Comparison of ENCODE assay signal across 9 cellular contexts in genomic region chr7:120725376-120726039, GRCh38.
DNase-seq lines count a peak whose midpoint lies in the region; ATAC-seq, FAIRE-seq and TF ChIP-seq lines count a peak whose summit lies in the region.
"Had no signal": no experiment of that assay in that cellular context is flagged by ENCODE, and none has a peak within 500 bp of the region (broad histone marks: within the 10 kb centered on the region; RNA-seq: fewer than 3 reads in every experiment).

No MANE protein-coding gene starts in this region.

- CTCF ChIA-PET in AG04449 (lab: Yijun Ruan, JAX) = interaction anchor here (0.6 to 2.5 kb wide), 12 partner anchors 9 to 791 kb away, joined by 3 to 8 read pairs (median 4); no protein-coding TSS in a partner anchor
- CTCF ChIA-PET in K562 (lab: Yijun Ruan, JAX; ENCODE audit: low intra/inter-chr PET ratio) = interaction anchor here (0.6 to 0.7 kb wide), 3 partner anchors 14 to 123 kb away, joined by 3 to 4 read pairs (median 3); no protein-coding TSS in a partner anchor

- ATAC-seq in K562 (peak; percentile 78), lower lobe of right lung (no peak), HG03196 (IDR thresholded peaks at IDR 0.05; ENCODE audit: unreplicated experiment) (no peak), HG02884 (IDR thresholded peaks at IDR 0.05; ENCODE audit: unreplicated experiment) (no peak)

- H3K9me3 ChIP-seq in K562 (replicated peaks; ENCODE audit: control insufficient read depth, insufficient read depth, low read depth, low read length) (no peaks in the 10 kb centered on the region), lower lobe of right lung (no peaks in the 10 kb centered on the region)

- in situ Hi-C loops in K562 (cut with MboI) = no loop called here

- peak; percentile 29 for TF ChIP-seq CTCF in AG04449 (IDR thresholded peaks at IDR 0.05; ENCODE audit: insufficient read depth, low read length, missing control alignments)
- TF ChIP-seq CTCF in GM20000 (IDR thresholded peaks at IDR 0.05; ENCODE audit: extremely low read depth, missing control alignments) = peak; percentile 23
- peak; percentile 49 to 86 (median 71); a peak in 5 of 6 replicates for TF ChIP-seq CTCF in K562 (IDR thresholded peaks at IDR 0.05 in 2 of 3, conservative IDR thresholded peaks at IDR 0.05 in 1 of 3; ENCODE audit: insufficient read depth in 2 of 3, low read depth in 1 of 3, low read length in 3 of 3)
- TF ChIP-seq CTCF in lower lobe of right lung (IDR thresholded peaks at IDR 0.05) = peak; percentile 62

- peak; percentile 69 to 84 for TF ChIP-seq RAD21 in K562 (CRISPR knock-in tag; conservative IDR thresholded peaks at IDR 0.05 in 1 of 2, IDR thresholded peaks at IDR 0.05 in 1 of 2)

- H3K4me3 ChIP-seq in AG04449 (ENCODE audit: low read depth, low read length) = no peak overlapping the region
- no peak overlapping the region for H3K4me3 ChIP-seq in K562
- no peak overlapping the region for H3K4me3 ChIP-seq in lower lobe of right lung

- peak; percentile 88 for FAIRE-seq in K562 (lab: Jason Lieb, UNC)
- FAIRE-seq: colon had no signal

- H3K27ac ChIP-seq in K562 (ENCODE audit: extremely low read depth, low read depth, low read length) (no peak overlapping the region), lower lobe of right lung (no peak overlapping the region)

- no peaks in the 10 kb centered on the region for H3K4me1 ChIP-seq in K562 (replicated peaks in 1 of 2; ENCODE audit: control insufficient read depth in 2 of 2, insufficient read depth in 2 of 2, low read length in 2 of 2)
- peaks cover 7% of the 10 kb centered on the region for H3K4me1 ChIP-seq in lower lobe of right lung

- POLR2A ChIA-PET in AG04449 (lab: Yijun Ruan, JAX) = no interaction called here
- POLR2A ChIA-PET in K562 (lab: Yijun Ruan, JAX) = interaction anchor here (0.7 kb wide), 1 partner anchor 30 kb away, joined by 3 read pairs; no protein-coding TSS in a partner anchor

- H3K4me2 ChIP-seq in K562 (ENCODE audit: insufficient read depth, low read length) = no peak overlapping the region

- no peaks in the 10 kb centered on the region for H4K20me1 ChIP-seq in K562 (replicated peaks; ENCODE audit: control insufficient read depth, insufficient read depth, low read length)

- no peaks in the 10 kb centered on the region for H3K27me3 ChIP-seq in K562 (ENCODE audit: control insufficient read depth in 2 of 2, insufficient read depth in 2 of 2, low read length in 2 of 2)
- no peaks in the 10 kb centered on the region for H3K27me3 ChIP-seq in lower lobe of right lung (ENCODE audit: low read depth)

- under 1% methylated on average over 10 of the region's 10 CpGs for WGBS in K562 (ENCODE audit: insufficient coverage, low coverage, missing lambda C conversion rate)

- no peak overlapping the region for H3K9ac ChIP-seq in K562 (ENCODE audit: insufficient read depth in 1 of 2, low read depth in 2 of 2, low read length in 2 of 2)

- no peaks in the 10 kb centered on the region for H3K9me1 ChIP-seq in K562 (ENCODE audit: control insufficient read depth, insufficient read depth, low read length)

- H3K79me2 ChIP-seq in K562 (ENCODE audit: control insufficient read depth, insufficient read depth, low read length) = no peaks in the 10 kb centered on the region

- intact Hi-C loops in K562 (cut with micrococcal nuclease) (loop anchor here (1.0 to 10.0 kb wide), 2 partner anchors 451 to 1455 kb away; partner anchors contain the start of gene KCND2), lower lobe of right lung (cut with DNase I) (no loop called here)

- peak; percentile 9 for DNase-seq in AG04449 (ENCODE audit: low read depth, low spot score)
- peak; percentile 27 for DNase-seq in GM20000 (ENCODE audit: low spot score)
- peak; percentile 77 for DNase-seq in NCI-H2227 treated with DMSO at 0.1 percent for 48 hours (lab: John Stamatoyannopoulos, UW)
- DNase-seq in K562 (ENCODE audit: extremely low read depth in 1 of 4, low spot score in 3 of 4) = peak; percentile 35 to 58 (median 42)
- DNase-seq in lower lobe of right lung = no peak
- DNase-seq in activated CD8-positive, alpha-beta memory T cell treated with anti-CD3 and anti-CD28 coated beads, Interleukin-2, amount 50 U/mL, for 48 hours = no peak

- H3K36me3 ChIP-seq in K562 (ENCODE audit: control insufficient read depth, insufficient read depth, low read length) (no peaks in the 10 kb centered on the region), lower lobe of right lung (no peaks in the 10 kb centered on the region)

- BruUV-seq in K562 (replicated peaks; lab: Mats Ljungman, UMichigan) = no TSS peak

- no peak for TF ChIP-seq POLR2A in K562 (conservative IDR thresholded peaks at IDR 0.05)

- TF ChIP-seq EP300 in K562 (IDR thresholded peaks at IDR 0.05; ENCODE audit: low read length) = no peak

- no peak overlapping the region for H2AFZ ChIP-seq in K562 (ENCODE audit: low read depth, low read length)

TF ChIP-seq in K562, 482 proteins besides CTCF, POLR2A, EP300 and RAD21 (continues in another document):
- TF ChIP-seq RNF2 (IDR thresholded peaks at IDR 0.05) = no peak
- peak; percentile 61 for TF ChIP-seq RBM25 (IDR thresholded peaks at IDR 0.05; ENCODE audit: low read depth, low read length, severe bottlenecking)
- TF ChIP-seq, protein P1, sequence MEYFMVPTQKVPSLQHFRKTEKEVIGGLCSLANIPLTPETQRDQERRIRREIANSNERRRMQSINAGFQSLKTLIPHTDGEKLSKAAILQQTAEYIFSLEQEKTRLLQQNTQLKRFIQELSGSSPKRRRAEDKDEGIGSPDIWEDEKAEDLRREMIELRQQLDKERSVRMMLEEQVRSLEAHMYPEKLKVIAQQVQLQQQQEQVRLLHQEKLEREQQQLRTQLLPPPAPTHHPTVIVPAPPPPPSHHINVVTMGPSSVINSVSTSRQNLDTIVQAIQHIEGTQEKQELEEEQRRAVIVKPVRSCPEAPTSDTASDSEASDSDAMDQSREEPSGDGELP (CRISPR knock-in tag; IDR thresholded peaks at IDR 0.05; ENCODE audit: borderline replicate concordance) = no peak
- peak; percentile 16; the same call in 1 of the 2 replicates for TF ChIP-seq ARID1B (IDR thresholded peaks at IDR 0.05)
- TF ChIP-seq LARP7 (IDR thresholded peaks at IDR 0.05) = no peak
- TF ChIP-seq, protein P2, sequence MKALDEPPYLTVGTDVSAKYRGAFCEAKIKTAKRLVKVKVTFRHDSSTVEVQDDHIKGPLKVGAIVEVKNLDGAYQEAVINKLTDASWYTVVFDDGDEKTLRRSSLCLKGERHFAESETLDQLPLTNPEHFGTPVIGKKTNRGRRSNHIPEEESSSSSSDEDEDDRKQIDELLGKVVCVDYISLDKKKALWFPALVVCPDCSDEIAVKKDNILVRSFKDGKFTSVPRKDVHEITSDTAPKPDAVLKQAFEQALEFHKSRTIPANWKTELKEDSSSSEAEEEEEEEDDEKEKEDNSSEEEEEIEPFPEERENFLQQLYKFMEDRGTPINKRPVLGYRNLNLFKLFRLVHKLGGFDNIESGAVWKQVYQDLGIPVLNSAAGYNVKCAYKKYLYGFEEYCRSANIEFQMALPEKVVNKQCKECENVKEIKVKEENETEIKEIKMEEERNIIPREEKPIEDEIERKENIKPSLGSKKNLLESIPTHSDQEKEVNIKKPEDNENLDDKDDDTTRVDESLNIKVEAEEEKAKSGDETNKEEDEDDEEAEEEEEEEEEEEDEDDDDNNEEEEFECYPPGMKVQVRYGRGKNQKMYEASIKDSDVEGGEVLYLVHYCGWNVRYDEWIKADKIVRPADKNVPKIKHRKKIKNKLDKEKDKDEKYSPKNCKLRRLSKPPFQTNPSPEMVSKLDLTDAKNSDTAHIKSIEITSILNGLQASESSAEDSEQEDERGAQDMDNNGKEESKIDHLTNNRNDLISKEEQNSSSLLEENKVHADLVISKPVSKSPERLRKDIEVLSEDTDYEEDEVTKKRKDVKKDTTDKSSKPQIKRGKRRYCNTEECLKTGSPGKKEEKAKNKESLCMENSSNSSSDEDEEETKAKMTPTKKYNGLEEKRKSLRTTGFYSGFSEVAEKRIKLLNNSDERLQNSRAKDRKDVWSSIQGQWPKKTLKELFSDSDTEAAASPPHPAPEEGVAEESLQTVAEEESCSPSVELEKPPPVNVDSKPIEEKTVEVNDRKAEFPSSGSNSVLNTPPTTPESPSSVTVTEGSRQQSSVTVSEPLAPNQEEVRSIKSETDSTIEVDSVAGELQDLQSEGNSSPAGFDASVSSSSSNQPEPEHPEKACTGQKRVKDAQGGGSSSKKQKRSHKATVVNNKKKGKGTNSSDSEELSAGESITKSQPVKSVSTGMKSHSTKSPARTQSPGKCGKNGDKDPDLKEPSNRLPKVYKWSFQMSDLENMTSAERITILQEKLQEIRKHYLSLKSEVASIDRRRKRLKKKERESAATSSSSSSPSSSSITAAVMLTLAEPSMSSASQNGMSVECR (CRISPR knock-in tag; IDR thresholded peaks at IDR 0.05) = no peak
- no peak for TF ChIP-seq KLF13 (tag; IDR thresholded peaks at IDR 0.05; ENCODE audit: borderline replicate concordance, low read depth)
- TF ChIP-seq, protein P3, sequence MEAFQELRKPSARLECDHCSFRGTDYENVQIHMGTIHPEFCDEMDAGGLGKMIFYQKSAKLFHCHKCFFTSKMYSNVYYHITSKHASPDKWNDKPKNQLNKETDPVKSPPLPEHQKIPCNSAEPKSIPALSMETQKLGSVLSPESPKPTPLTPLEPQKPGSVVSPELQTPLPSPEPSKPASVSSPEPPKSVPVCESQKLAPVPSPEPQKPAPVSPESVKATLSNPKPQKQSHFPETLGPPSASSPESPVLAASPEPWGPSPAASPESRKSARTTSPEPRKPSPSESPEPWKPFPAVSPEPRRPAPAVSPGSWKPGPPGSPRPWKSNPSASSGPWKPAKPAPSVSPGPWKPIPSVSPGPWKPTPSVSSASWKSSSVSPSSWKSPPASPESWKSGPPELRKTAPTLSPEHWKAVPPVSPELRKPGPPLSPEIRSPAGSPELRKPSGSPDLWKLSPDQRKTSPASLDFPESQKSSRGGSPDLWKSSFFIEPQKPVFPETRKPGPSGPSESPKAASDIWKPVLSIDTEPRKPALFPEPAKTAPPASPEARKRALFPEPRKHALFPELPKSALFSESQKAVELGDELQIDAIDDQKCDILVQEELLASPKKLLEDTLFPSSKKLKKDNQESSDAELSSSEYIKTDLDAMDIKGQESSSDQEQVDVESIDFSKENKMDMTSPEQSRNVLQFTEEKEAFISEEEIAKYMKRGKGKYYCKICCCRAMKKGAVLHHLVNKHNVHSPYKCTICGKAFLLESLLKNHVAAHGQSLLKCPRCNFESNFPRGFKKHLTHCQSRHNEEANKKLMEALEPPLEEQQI (IDR thresholded peaks at IDR 0.05) = no peak

Comparison
In these comparisons a context has a peak if more than half of its experiments do, and no peak if none do; other contexts are left out.
1. DNase-seq: peak in AG04449 (single experiment), GM20000 (single experiment), NCI-H2227 treated with DMSO at 0.1 percent for 48 hours (single experiment) and K562 (4 of 4); none in lower lobe of right lung (single experiment) and activated CD8-positive, alpha-beta memory T cell treated with anti-CD3 and anti-CD28 coated beads, Interleukin-2, amount 50 U/mL, for 48 hours (single experiment).
2. Peak in every context shown above with its lines, with median percentiles within 50 percentile points of each other: CTCF ChIP-seq.